Comparison of ENCODE assay signal across 1 cellular context in the genomic region with DNA sequence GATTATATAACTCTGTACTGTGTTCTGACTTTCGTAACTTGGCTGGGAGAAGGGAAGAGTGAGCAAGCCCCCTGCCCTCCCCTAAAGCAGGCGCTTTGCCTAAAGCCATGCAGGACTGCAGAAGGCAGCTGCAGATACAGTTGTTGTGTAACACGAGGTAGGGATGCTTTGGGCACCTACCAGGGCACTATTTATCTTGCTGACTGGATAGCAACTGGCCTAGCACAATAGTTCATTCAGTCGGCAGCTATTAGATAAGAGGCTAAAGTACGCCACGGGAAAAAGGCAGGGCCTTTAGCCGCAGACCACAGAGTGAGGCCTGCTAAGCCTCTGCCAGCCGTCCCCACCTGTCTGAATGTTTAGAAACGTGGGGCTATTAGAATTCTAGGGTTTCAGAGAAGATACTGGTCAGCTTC.
TF ChIP-seq lines count a peak whose summit lies in the region.

No MANE protein-coding gene starts in this region.

TF ChIP-seq in HepG2, 621 proteins besides CTCF, POLR2A, EP300 and RAD21 (continued from another document and continues in another):
- TF ChIP-seq, protein P1, sequence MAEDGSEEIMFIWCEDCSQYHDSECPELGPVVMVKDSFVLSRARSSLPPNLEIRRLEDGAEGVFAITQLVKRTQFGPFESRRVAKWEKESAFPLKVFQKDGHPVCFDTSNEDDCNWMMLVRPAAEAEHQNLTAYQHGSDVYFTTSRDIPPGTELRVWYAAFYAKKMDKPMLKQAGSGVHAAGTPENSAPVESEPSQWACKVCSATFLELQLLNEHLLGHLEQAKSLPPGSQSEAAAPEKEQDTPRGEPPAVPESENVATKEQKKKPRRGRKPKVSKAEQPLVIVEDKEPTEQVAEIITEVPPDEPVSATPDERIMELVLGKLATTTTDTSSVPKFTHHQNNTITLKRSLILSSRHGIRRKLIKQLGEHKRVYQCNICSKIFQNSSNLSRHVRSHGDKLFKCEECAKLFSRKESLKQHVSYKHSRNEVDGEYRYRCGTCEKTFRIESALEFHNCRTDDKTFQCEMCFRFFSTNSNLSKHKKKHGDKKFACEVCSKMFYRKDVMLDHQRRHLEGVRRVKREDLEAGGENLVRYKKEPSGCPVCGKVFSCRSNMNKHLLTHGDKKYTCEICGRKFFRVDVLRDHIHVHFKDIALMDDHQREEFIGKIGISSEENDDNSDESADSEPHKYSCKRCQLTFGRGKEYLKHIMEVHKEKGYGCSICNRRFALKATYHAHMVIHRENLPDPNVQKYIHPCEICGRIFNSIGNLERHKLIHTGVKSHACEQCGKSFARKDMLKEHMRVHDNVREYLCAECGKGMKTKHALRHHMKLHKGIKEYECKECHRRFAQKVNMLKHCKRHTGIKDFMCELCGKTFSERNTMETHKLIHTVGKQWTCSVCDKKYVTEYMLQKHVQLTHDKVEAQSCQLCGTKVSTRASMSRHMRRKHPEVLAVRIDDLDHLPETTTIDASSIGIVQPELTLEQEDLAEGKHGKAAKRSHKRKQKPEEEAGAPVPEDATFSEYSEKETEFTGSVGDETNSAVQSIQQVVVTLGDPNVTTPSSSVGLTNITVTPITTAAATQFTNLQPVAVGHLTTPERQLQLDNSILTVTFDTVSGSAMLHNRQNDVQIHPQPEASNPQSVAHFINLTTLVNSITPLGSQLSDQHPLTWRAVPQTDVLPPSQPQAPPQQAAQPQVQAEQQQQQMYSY (CRISPR knock-in tag; IDR thresholded peaks at IDR 0.05): no peak
- TF ChIP-seq, protein P2, sequence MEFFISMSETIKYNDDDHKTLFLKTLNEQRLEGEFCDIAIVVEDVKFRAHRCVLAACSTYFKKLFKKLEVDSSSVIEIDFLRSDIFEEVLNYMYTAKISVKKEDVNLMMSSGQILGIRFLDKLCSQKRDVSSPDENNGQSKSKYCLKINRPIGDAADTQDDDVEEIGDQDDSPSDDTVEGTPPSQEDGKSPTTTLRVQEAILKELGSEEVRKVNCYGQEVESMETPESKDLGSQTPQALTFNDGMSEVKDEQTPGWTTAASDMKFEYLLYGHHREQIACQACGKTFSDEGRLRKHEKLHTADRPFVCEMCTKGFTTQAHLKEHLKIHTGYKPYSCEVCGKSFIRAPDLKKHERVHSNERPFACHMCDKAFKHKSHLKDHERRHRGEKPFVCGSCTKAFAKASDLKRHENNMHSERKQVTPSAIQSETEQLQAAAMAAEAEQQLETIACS (CRISPR knock-in tag; IDR thresholded peaks at IDR 0.05): no peak
- TF ChIP-seq JARID2 (CRISPR knock-in tag; IDR thresholded peaks at IDR 0.05; ENCODE audit: insufficient replicate concordance) (no peak), ZFP1 (CRISPR knock-in tag; IDR thresholded peaks at IDR 0.05) (no peak), ETV6 (CRISPR knock-in tag; conservative IDR thresholded peaks at IDR 0.05) (0 out of 2 replicates have a peak, but pooled peaks have one; percentile 26), ZNF543 (CRISPR knock-in tag; IDR thresholded peaks at IDR 0.05) (0 out of 2 replicates have a peak, but pooled peaks have one; percentile 58), GATAD1 (CRISPR knock-in tag; IDR thresholded peaks at IDR 0.05) (0 out of 2 replicates have a peak, but pooled peaks have one; percentile 31), EHMT2 (IDR thresholded peaks at IDR 0.05; ENCODE audit: borderline replicate concordance, low read depth, low read length) (no peak; the same call in 1 of the 2 replicates), ZNF501 (CRISPR knock-in tag; IDR thresholded peaks at IDR 0.05) (peak; percentile 70; the same call in 1 of the 2 replicates), SMAD9 (CRISPR knock-in tag; IDR thresholded peaks at IDR 0.05) (no peak), DNMT3B (CRISPR knock-in tag; conservative IDR thresholded peaks at IDR 0.05) (no peak), HNRNPLL (IDR thresholded peaks at IDR 0.05; ENCODE audit: low read depth, low read length, poor library complexity, severe bottlenecking) (no peak), ZNF652 (CRISPR knock-in tag; IDR thresholded peaks at IDR 0.05; ENCODE audit: borderline replicate concordance, low read depth) (no peak), RELA (CRISPR knock-in tag; IDR thresholded peaks at IDR 0.05) (no peak), BRCA1 (CRISPR knock-in tag; IDR thresholded peaks at IDR 0.05) (no peak), SUZ12 (IDR thresholded peaks at IDR 0.05; ENCODE audit: low read depth, low read length) (no peak), ZNF207 (IDR thresholded peaks at IDR 0.05; ENCODE audit: borderline replicate concordance) (no peak), CCAR2 (optimal IDR thresholded peaks at IDR 0.05; ENCODE audit: low read depth, low read length) (no peak), RFX1 (IDR thresholded peaks at IDR 0.05) (no peak), ZNF776 (CRISPR knock-in tag; IDR thresholded peaks at IDR 0.05) (no peak), NFATC3 (CRISPR knock-in tag; IDR thresholded peaks at IDR 0.05) (no peak), TCF7 (IDR thresholded peaks at IDR 0.05; ENCODE audit: low read depth) (0 out of 2 replicates have a peak, but pooled peaks have one; percentile 10), JUND (CRISPR knock-in tag; IDR thresholded peaks at IDR 0.05) (0 out of 2 replicates have a peak, but pooled peaks have one; percentile 39), SRSF9 (IDR thresholded peaks at IDR 0.05; ENCODE audit: borderline replicate concordance, insufficient read depth, low read depth, low read length, poor library complexity, severe bottlenecking) (no peak), ZNF136 (CRISPR knock-in tag; IDR thresholded peaks at IDR 0.05; ENCODE audit: low read depth) (no peak), ZNF552 (CRISPR knock-in tag; IDR thresholded peaks at IDR 0.05; ENCODE audit: borderline replicate concordance) (0 out of 2 replicates have a peak, but pooled peaks have one; percentile 55), HHEX (CRISPR knock-in tag; IDR thresholded peaks at IDR 0.05) (no peak), ZNF234 (CRISPR knock-in tag; conservative IDR thresholded peaks at IDR 0.05) (no peak), SOX5 (CRISPR knock-in tag; IDR thresholded peaks at IDR 0.05; ENCODE audit: borderline replicate concordance) (peak; percentile 83; the same call in 1 of the 2 replicates), TEAD3 (CRISPR knock-in tag; optimal IDR thresholded peaks at IDR 0.05; ENCODE audit: borderline replicate concordance) (peak; percentile 86), ZNF383 (CRISPR knock-in tag; IDR thresholded peaks at IDR 0.05; ENCODE audit: borderline replicate concordance) (no peak), ZNF296 (CRISPR knock-in tag; conservative IDR thresholded peaks at IDR 0.05) (no peak), XRCC5 (optimal IDR thresholded peaks at IDR 0.05; ENCODE audit: low read length) (peak; percentile 74), NCOA2 (CRISPR knock-in tag; IDR thresholded peaks at IDR 0.05) (peak; percentile 68)
- TF ChIP-seq, protein P3, sequence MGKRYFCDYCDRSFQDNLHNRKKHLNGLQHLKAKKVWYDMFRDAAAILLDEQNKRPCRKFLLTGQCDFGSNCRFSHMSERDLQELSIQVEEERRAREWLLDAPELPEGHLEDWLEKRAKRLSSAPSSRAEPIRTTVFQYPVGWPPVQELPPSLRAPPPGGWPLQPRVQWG (CRISPR knock-in tag; IDR thresholded peaks at IDR 0.05; ENCODE audit: borderline replicate concordance, low read depth): no peak
- TF ChIP-seq, protein P4, sequence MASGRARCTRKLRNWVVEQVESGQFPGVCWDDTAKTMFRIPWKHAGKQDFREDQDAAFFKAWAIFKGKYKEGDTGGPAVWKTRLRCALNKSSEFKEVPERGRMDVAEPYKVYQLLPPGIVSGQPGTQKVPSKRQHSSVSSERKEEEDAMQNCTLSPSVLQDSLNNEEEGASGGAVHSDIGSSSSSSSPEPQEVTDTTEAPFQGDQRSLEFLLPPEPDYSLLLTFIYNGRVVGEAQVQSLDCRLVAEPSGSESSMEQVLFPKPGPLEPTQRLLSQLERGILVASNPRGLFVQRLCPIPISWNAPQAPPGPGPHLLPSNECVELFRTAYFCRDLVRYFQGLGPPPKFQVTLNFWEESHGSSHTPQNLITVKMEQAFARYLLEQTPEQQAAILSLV (CRISPR knock-in tag; IDR thresholded peaks at IDR 0.05; ENCODE audit: borderline replicate concordance): no peak
- TF ChIP-seq, protein P5, sequence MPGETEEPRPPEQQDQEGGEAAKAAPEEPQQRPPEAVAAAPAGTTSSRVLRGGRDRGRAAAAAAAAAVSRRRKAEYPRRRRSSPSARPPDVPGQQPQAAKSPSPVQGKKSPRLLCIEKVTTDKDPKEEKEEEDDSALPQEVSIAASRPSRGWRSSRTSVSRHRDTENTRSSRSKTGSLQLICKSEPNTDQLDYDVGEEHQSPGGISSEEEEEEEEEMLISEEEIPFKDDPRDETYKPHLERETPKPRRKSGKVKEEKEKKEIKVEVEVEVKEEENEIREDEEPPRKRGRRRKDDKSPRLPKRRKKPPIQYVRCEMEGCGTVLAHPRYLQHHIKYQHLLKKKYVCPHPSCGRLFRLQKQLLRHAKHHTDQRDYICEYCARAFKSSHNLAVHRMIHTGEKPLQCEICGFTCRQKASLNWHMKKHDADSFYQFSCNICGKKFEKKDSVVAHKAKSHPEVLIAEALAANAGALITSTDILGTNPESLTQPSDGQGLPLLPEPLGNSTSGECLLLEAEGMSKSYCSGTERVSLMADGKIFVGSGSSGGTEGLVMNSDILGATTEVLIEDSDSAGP (CRISPR knock-in tag; IDR thresholded peaks at IDR 0.05; ENCODE audit: borderline replicate concordance): peak; percentile 20; the same call in 1 of the 2 replicates
- TF ChIP-seq, protein P6, sequence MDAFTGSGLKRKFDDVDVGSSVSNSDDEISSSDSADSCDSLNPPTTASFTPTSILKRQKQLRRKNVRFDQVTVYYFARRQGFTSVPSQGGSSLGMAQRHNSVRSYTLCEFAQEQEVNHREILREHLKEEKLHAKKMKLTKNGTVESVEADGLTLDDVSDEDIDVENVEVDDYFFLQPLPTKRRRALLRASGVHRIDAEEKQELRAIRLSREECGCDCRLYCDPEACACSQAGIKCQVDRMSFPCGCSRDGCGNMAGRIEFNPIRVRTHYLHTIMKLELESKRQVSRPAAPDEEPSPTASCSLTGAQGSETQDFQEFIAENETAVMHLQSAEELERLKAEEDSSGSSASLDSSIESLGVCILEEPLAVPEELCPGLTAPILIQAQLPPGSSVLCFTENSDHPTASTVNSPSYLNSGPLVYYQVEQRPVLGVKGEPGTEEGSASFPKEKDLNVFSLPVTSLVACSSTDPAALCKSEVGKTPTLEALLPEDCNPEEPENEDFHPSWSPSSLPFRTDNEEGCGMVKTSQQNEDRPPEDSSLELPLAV (CRISPR knock-in tag; conservative IDR thresholded peaks at IDR 0.05; ENCODE audit: low read depth): no peak
- TF ChIP-seq, protein P7, sequence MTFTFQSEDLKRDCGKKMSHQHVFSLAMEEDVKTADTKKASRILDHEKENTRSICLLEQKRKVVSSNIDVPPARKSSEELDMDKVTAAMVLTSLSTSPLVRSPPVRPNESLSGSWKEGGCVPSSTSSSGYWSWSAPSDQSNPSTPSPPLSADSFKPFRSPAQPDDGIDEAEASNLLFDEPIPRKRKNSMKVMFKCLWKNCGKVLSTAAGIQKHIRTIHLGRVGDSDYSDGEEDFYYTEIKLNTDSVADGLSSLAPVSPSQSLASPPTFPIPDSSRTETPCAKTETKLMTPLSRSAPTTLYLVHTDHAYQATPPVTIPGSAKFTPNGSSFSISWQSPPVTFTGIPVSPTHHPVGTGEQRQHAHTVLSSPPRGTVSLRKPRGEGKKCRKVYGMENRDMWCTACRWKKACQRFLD (CRISPR knock-in tag; IDR thresholded peaks at IDR 0.05; ENCODE audit: borderline replicate concordance): no peak
- TF ChIP-seq, protein P8, sequence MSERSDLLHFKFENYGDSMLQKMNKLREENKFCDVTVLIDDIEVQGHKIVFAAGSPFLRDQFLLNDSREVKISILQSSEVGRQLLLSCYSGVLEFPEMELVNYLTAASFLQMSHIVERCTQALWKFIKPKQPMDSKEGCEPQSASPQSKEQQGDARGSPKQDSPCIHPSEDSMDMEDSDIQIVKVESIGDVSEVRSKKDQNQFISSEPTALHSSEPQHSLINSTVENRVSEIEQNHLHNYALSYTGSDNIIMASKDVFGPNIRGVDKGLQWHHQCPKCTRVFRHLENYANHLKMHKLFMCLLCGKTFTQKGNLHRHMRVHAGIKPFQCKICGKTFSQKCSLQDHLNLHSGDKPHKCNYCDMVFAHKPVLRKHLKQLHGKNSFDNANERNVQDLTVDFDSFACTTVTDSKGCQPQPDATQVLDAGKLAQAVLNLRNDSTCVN (CRISPR knock-in tag; IDR thresholded peaks at IDR 0.05; ENCODE audit: borderline replicate concordance): no peak
- TF ChIP-seq, protein P9, sequence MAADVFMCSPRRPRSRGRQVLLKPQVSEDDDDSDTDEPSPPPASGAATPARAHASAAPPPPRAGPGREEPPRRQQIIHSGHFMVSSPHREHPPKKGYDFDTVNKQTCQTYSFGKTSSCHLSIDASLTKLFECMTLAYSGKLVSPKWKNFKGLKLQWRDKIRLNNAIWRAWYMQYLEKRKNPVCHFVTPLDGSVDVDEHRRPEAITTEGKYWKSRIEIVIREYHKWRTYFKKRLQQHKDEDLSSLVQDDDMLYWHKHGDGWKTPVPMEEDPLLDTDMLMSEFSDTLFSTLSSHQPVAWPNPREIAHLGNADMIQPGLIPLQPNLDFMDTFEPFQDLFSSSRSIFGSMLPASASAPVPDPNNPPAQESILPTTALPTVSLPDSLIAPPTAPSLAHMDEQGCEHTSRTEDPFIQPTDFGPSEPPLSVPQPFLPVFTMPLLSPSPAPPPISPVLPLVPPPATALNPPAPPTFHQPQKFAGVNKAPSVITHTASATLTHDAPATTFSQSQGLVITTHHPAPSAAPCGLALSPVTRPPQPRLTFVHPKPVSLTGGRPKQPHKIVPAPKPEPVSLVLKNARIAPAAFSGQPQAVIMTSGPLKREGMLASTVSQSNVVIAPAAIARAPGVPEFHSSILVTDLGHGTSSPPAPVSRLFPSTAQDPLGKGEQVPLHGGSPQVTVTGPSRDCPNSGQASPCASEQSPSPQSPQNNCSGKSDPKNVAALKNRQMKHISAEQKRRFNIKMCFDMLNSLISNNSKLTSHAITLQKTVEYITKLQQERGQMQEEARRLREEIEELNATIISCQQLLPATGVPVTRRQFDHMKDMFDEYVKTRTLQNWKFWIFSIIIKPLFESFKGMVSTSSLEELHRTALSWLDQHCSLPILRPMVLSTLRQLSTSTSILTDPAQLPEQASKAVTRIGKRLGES (CRISPR knock-in tag; IDR thresholded peaks at IDR 0.05; ENCODE audit: borderline replicate concordance): no peak
- TF ChIP-seq, protein P10, sequence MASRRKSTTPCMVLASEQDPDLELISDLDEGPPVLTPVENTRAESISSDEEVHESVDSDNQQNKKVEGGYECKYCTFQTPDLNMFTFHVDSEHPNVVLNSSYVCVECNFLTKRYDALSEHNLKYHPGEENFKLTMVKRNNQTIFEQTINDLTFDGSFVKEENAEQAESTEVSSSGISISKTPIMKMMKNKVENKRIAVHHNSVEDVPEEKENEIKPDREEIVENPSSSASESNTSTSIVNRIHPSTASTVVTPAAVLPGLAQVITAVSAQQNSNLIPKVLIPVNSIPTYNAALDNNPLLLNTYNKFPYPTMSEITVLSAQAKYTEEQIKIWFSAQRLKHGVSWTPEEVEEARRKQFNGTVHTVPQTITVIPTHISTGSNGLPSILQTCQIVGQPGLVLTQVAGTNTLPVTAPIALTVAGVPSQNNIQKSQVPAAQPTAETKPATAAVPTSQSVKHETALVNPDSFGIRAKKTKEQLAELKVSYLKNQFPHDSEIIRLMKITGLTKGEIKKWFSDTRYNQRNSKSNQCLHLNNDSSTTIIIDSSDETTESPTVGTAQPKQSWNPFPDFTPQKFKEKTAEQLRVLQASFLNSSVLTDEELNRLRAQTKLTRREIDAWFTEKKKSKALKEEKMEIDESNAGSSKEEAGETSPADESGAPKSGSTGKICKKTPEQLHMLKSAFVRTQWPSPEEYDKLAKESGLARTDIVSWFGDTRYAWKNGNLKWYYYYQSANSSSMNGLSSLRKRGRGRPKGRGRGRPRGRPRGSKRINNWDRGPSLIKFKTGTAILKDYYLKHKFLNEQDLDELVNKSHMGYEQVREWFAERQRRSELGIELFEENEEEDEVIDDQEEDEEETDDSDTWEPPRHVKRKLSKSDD (CRISPR knock-in tag; IDR thresholded peaks at IDR 0.05; ENCODE audit: low read depth): peak; percentile 24; the same call in 1 of the 2 replicates
